32 cellular contexts compared by ENCODE assay signal in the genomic region with DNA sequence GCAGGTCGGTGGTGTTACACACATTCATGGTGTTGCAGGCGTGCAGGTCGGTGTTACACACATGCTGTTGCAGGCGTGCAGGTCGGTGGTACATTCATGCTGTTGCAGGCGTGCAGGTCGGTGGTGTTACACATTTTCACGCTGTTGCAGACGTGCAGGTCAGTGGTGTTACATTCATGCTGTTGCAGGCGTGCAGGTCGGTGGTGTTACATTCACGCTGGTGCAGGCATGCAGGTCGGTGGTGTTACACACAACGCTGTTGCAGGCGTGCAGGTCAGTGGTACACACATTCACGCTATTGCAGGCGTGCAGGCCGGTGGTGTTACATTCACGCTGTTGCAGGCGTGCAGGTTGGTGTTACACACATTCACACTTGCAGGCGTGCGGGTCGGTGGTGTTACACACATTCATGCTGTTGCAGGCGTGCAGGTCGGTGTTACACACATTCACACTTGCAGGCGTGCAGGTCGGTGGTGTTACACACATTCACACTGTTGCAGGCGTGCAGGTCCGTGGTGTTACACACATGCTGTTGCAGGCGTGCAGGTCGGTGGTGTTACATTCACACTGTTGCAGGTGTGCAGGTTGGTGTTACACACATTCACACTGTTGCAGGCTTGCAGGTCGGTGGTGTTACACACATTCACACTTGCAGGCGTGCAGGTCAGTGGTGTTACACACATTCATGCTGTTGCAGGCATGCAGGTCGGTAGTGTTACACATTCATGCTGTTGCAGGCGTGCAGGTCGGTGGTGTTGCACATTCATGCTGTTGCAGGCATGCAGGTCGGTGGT. TPM values are rescaled to one million over a fixed set of nuclear protein-coding genes. Genes with fewer than 3 reads are reported as not detected.
"Had no signal": no experiment of that assay in that cellular context is flagged by ENCODE, and none has a peak within 500 bp of the region (broad histone marks: within the 10 kb centered on the region; RNA-seq: fewer than 3 reads in every experiment).

No MANE protein-coding gene starts in this region.

- DNase-seq: colonic mucosa; dermis blood vessel endothelial cell; effector memory CD4-positive, alpha-beta T cell; foreskin keratinocyte; heart right ventricle; hippocampal formation; left colon; left ventricle myocardium inferior; lower lobe of right lung; naive thymus-derived CD8-positive, alpha-beta T cell; nephron progenitor cell; occipital lobe; retina; stimulated activated CD4-positive, alpha-beta T cell treated with anti-CD3 and anti-CD28 coated beads, Interleukin-12 subunit alpha, Interleukin-12 subunit beta, amount 100 ng/mL, for 4 hours; stimulated activated CD4-positive, alpha-beta T cell treated with anti-CD3 and anti-CD28 coated beads, Interleukin-1b, Interleukin-23, amount 100 ng/mL, for 48 hours; stimulated activated CD4-positive, alpha-beta T cell treated with anti-CD3 and anti-CD28 coated beads, Interleukin-4, amount 100 ng/mL, for 1 hour; stimulated activated CD8-positive, alpha-beta memory T cell treated with anti-CD3 and anti-CD28 coated beads, Interleukin-4, amount 100 ng/mL, for 48 hours; stimulated activated naive CD4-positive, alpha-beta T cell; stimulated activated naive CD8-positive, alpha-beta T cell treated with anti-CD3 and anti-CD28 coated beads, Interleukin-15, amount 100 ng/mL, for 72 hours; transverse colon had no signal

- H3K27ac ChIP-seq: colonic mucosa, esophagus muscularis mucosa, foreskin keratinocyte, gastroesophageal sphincter, heart right ventricle, left ventricle myocardium inferior, lower lobe of right lung, pancreas, suprapubic skin, transverse colon, vagina had no signal

- H3K27me3 ChIP-seq: colonic mucosa, esophagus muscularis mucosa, foreskin keratinocyte, gastroesophageal sphincter, heart right ventricle, pancreas, suprapubic skin, transverse colon, vagina had no signal

- H3K36me3 ChIP-seq: colonic mucosa had no signal

- H3K27ac Mint-ChIP-seq: naive thymus-derived CD8-positive, alpha-beta T cell; nephron progenitor cell had no signal

- H3K9me3 Mint-ChIP-seq: naive thymus-derived CD8-positive, alpha-beta T cell; nephron progenitor cell; stimulated activated naive CD8-positive, alpha-beta T cell treated with anti-CD3 and anti-CD28 coated beads, Interleukin-15, amount 100 ng/mL, for 72 hours had no signal

- H3K27me3 Mint-ChIP-seq: naive thymus-derived CD8-positive, alpha-beta T cell; stimulated activated naive CD8-positive, alpha-beta T cell treated with anti-CD3 and anti-CD28 coated beads, Interleukin-15, amount 100 ng/mL, for 72 hours had no signal

- H3K4me2 ChIP-seq: smooth muscle cell had no signal

- H3K9me3 ChIP-seq: colonic mucosa, esophagus muscularis mucosa, gastroesophageal sphincter, heart right ventricle, left ventricle myocardium inferior, lower lobe of right lung, pancreas, suprapubic skin, transverse colon, vagina had no signal

- H3K4me3 ChIP-seq: colonic mucosa, esophagus muscularis mucosa, gastroesophageal sphincter, heart right ventricle, left ventricle myocardium inferior, lower lobe of right lung, pancreas, smooth muscle cell, suprapubic skin, transverse colon, vagina had no signal

- H3K4me1 Mint-ChIP-seq: nephron progenitor cell; stimulated activated naive CD8-positive, alpha-beta T cell treated with anti-CD3 and anti-CD28 coated beads, Interleukin-15, amount 100 ng/mL, for 72 hours had no signal

- ATAC-seq: foreskin keratinocyte; gastroesophageal sphincter; heart right ventricle; left colon; lower lobe of right lung; naive thymus-derived CD8-positive, alpha-beta T cell; pancreas; sciatic nerve; stimulated activated naive CD8-positive, alpha-beta T cell treated with anti-CD3 and anti-CD28 coated beads, Interleukin-15, amount 100 ng/mL, for 72 hours had no signal

- H3K4me3 Mint-ChIP-seq: naive thymus-derived CD8-positive, alpha-beta T cell; nephron progenitor cell; stimulated activated naive CD8-positive, alpha-beta T cell treated with anti-CD3 and anti-CD28 coated beads, Interleukin-15, amount 100 ng/mL, for 72 hours had no signal

- H3K4me1 ChIP-seq: colonic mucosa, esophagus muscularis mucosa, foreskin keratinocyte, gastroesophageal sphincter, heart right ventricle, left ventricle myocardium inferior, lower lobe of right lung, pancreas, suprapubic skin, transverse colon, vagina had no signal

RNA-seq across cellular contexts. Expression of gene GRIN1, which starts 35.6 kb away (rescaled TPM):
- total RNA-seq: endothelial cell of umbilical vein; epithelial cell of proximal tubule; heart right ventricle; left ventricle myocardium inferior; mesenteric fat pad; myocyte; naive thymus-derived CD8-positive, alpha-beta T cell; posterior vena cava; sciatic nerve; smooth muscle cell had no signal
- polyA plus RNA-seq: endothelial cell of umbilical vein; heart right ventricle; naive thymus-derived CD8-positive, alpha-beta T cell; smooth muscle cell had no signal
